ENCODE assay signal across 8 cellular contexts in the genomic region with DNA sequence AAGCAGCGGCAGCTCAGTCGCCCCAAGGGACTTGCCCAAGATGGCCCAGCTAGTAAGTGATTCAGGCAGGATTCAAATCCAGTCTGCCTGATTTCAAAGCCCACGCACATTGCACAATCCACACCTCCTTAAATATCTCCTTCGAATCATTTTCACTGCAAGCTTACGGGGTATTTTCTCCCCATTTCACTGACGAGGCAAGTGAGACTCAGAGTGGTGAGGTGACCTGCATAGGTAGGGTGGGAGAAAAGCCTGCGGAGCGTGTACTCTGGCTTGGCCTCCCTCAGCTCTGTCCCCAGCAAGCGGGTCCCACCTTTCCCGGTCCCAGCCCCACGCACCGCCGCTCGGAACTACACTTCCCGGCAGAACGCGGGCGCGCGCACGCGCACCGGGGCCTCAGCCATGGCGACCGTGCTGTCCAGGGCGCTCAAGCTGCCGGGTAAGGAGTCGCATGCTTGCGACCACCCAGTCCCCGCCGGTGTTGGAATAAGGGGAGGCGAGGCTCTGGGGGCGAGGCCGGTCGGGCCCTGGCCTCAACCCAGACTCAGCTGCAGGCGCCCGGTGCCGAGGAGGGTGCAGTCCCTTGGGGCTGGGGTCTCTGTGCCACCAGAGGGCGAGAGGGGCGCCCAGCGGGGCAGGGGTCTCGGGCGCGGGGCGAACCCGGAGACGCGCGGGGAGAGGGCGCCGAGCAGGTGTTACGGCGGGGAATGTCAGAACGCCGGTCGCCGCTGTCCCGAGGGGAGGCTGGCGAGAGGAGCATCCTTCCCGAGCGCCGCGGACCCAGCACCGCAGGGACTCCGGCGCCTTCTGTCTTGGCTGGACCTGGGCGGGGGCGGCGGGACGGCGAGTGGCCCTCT. TPM values are rescaled to one million over a fixed set of nuclear protein-coding genes. Genes with fewer than 3 reads are reported as not detected.
DNase-seq lines count a peak whose midpoint lies in the region; ATAC-seq lines count a peak whose summit lies in the region.

A gene with protein sequence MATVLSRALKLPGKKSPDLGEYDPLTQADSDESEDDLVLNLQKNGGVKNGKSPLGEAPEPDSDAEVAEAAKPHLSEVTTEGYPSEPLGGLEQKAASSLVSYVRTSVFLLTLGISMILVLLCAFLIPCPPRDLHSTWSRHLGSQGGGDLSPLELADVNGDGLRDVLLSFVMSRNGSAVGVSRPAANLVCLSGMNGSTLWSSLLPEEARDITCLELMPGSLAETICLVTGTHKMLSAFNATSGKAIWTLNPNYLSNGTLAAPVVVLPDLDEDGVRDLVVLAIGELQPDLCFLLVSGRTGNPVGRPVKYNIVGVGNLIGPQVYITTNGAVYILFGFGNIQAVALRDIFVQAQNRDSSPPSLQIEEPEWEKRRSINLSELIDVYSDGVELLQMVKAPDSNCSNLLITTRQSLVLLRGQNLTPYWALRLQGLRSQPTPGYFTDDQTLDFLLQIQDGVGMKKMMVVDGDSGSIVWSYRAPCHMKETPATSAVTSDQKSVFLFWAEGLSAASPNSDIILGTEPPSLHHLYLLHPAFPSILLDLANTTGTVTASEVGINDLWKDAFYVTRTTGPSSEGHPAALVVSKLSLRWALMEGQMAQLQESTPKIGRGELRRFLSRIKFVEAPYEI (plus strand): TSS at position 380 of the 857 bp plus-strand sequence. CDS start 23 bp downstream, at position 403.

- peak within 1 kb of the TSS; percentile 78 for H3K4me3 Mint-ChIP-seq in activated CD8-positive, alpha-beta T cell treated with anti-CD3 and anti-CD28 coated beads, Interleukin-2, amount 10 ng/mL, durations not matched to agents 7 days and 5 days

- H3K36me3 Mint-ChIP-seq in activated CD8-positive, alpha-beta T cell treated with anti-CD3 and anti-CD28 coated beads, Interleukin-2, amount 10 ng/mL, durations not matched to agents 7 days and 5 days (ENCODE audit: low read depth) = no peaks in the 10 kb centered on the region

- H3K27me3 Mint-ChIP-seq in activated CD8-positive, alpha-beta T cell treated with anti-CD3 and anti-CD28 coated beads, Interleukin-2, amount 10 ng/mL, durations not matched to agents 7 days and 5 days (ENCODE audit: low read depth) = peaks cover 20% of the 10 kb centered on the region

- CTCF ChIA-PET in activated CD8-positive, alpha-beta T cell treated with anti-CD3 and anti-CD28 coated beads, Interleukin-2, amount 10 ng/mL, durations not matched to agents 7 days and 5 days (lab: Charles Lee) = interaction anchor here (1.2 to 3.8 kb wide), 5 partner anchors 47 to 168 kb away, joined by 3 to 36 read pairs (median 4); no protein-coding TSS in a partner anchor

- DNase-seq in AG08396 (ENCODE audit: low spot score) (peak; percentile 94), NCI-H460 (ENCODE audit: extremely low read depth, low read depth) (peak; percentile 29), medulla oblongata (ENCODE audit: extremely low spot score) (peak; percentile 70)
- peak; percentile 75 for DNase-seq in activated CD8-positive, alpha-beta T cell treated with anti-CD3 and anti-CD28 coated beads, Interleukin-2, amount 10 ng/mL, durations not matched to agents 7 days and 5 days
- peak; percentile 56 for DNase-seq in effector CD8-positive, alpha-beta T cell (lab: John Stamatoyannopoulos, UW)
- peak; percentile 46 to 63 (median 61) for DNase-seq in stimulated activated CD4-positive, alpha-beta T cell treated with anti-CD3 and anti-CD28 coated beads, TNF-alpha, amount 100 ng/mL, for 4 hours (ENCODE audit: low read depth in 3 of 3)

- H3K4me1 Mint-ChIP-seq in activated CD8-positive, alpha-beta T cell treated with anti-CD3 and anti-CD28 coated beads, Interleukin-2, amount 10 ng/mL, durations not matched to agents 7 days and 5 days (ENCODE audit: low read depth) = peaks cover 13% of the 10 kb centered on the region

- POLR2A ChIA-PET in activated CD8-positive, alpha-beta T cell treated with anti-CD3 and anti-CD28 coated beads, Interleukin-2, amount 10 ng/mL, durations not matched to agents 7 days and 5 days (lab: Charles Lee) = interaction anchor here (1.7 kb wide), 1 partner anchor 58 kb away, joined by 6 read pairs; no protein-coding TSS in a partner anchor

- peak within 1 kb of the TSS; percentile 48 for H3K27ac Mint-ChIP-seq in activated CD8-positive, alpha-beta T cell treated with anti-CD3 and anti-CD28 coated beads, Interleukin-2, amount 10 ng/mL, durations not matched to agents 7 days and 5 days

- peak; percentile 91 for ATAC-seq in GM18867 (IDR thresholded peaks at IDR 0.05; ENCODE audit: unreplicated experiment)
- peak; percentile 82 for ATAC-seq in HG03103 (IDR thresholded peaks at IDR 0.05; ENCODE audit: low read depth, unreplicated experiment)
- ATAC-seq in activated CD8-positive, alpha-beta T cell treated with anti-CD3 and anti-CD28 coated beads, Interleukin-2, amount 10 ng/mL, durations not matched to agents 7 days and 5 days = peak; percentile 99

- H3K9me3 Mint-ChIP-seq in activated CD8-positive, alpha-beta T cell treated with anti-CD3 and anti-CD28 coated beads, Interleukin-2, amount 10 ng/mL, durations not matched to agents 7 days and 5 days (ENCODE audit: insufficient read depth) = no peaks in the 10 kb centered on the region

RNA-seq across cellular contexts. Expression of the gene that starts here (rescaled TPM):
- 7.4 and 7.8 TPM in 2 replicates for total RNA-seq in NCI-H460 (2014; rRNA removed; shearing (Covaris generic))
- 5.0 and 5.1 TPM in 2 replicates for polyA plus RNA-seq in NCI-H460 (2014; cell fraction: nucleus; rRNA removed)
- total RNA-seq in activated CD8-positive, alpha-beta T cell treated with anti-CD3 and anti-CD28 coated beads, Interleukin-2, amount 10 ng/mL, durations not matched to agents 7 days and 5 days = 1 to 10 TPM; 4.2 to 4.3 TPM

Comparison
In these comparisons a context has a peak if more than half of its experiments do, and no peak if none do; other contexts are left out.
1. Peak in every context shown above with its lines: DNase-seq and ATAC-seq.
2. DNase-seq: peak in every context shown above with its lines; median percentile 94 in AG08396; 75 in activated CD8-positive, alpha-beta T cell treated with anti-CD3 and anti-CD28 coated beads, Interleukin-2, amount 10 ng/mL, durations not matched to agents 7 days and 5 days; 70 in medulla oblongata; 61 in stimulated activated CD4-positive, alpha-beta T cell treated with anti-CD3 and anti-CD28 coated beads, TNF-alpha, amount 100 ng/mL, for 4 hours; 56 in effector CD8-positive, alpha-beta T cell; 29 in NCI-H460.